Comparison of ENCODE assay signal across 1 cellular context in genomic region chr2:73243884-73244570, GRCh38.
TF ChIP-seq lines count a peak whose summit lies in the region.

No MANE protein-coding gene starts in this region.

TF ChIP-seq in GM23338, 12 proteins besides CTCF, POLR2A, EP300 and RAD21 (continued from another document):
- TF ChIP-seq CREB1 (CRISPR knock-in tag; IDR thresholded peaks at IDR 0.05; ENCODE audit: low read depth) (no peak), JUNB (IDR thresholded peaks at IDR 0.05; ENCODE audit: unreplicated experiment) (no peak), EZH2phosphoT487 (IDR thresholded peaks at IDR 0.05; ENCODE audit: unreplicated experiment) (no peak), REST (IDR thresholded peaks at IDR 0.05; ENCODE audit: unreplicated experiment) (no peak), NANOG (IDR thresholded peaks at IDR 0.05; ENCODE audit: borderline replicate concordance) (no peak), ZNF462 (CRISPR knock-in tag; IDR thresholded peaks at IDR 0.05) (no peak), ZNF114 (CRISPR knock-in tag; IDR thresholded peaks at IDR 0.05) (no peak), STAT1 (IDR thresholded peaks at IDR 0.05; ENCODE audit: unreplicated experiment) (no peak)
- TF ChIP-seq, protein P1, sequence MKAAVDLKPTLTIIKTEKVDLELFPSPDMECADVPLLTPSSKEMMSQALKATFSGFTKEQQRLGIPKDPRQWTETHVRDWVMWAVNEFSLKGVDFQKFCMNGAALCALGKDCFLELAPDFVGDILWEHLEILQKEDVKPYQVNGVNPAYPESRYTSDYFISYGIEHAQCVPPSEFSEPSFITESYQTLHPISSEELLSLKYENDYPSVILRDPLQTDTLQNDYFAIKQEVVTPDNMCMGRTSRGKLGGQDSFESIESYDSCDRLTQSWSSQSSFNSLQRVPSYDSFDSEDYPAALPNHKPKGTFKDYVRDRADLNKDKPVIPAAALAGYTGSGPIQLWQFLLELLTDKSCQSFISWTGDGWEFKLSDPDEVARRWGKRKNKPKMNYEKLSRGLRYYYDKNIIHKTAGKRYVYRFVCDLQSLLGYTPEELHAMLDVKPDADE (IDR thresholded peaks at IDR 0.05) = no peak
